26 cellular contexts compared by ENCODE assay signal in the genomic region with DNA sequence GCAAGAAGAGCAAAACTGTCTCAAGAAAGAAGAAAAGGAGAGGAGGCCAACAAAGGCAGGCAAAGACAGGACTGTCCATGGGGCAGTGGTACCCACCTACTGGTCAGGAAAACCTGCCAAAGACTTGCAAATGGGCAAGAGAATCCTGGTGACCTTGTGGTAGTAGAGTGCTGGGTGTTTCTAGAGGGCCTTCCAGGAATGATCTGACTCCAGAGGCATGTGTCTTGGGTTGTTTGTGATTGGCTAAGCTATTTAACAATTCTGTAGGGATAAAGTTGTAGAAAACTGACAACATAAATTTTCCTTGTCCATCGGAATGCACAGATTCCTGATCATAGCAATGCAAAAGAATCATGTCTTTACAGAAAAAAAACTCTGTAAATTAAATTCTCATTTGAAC.
"Had no signal": no experiment of that assay in that cellular context is flagged by ENCODE, and none has a peak within 500 bp of the region (broad histone marks: within the 10 kb centered on the region; RNA-seq: fewer than 3 reads in every experiment).

No MANE protein-coding gene starts in this region.

- H3K36me3 Mint-ChIP-seq: activated naive CD4-positive, alpha-beta T cell treated with anti-CD3 and anti-CD28 coated beads, Interleukin-2, amount 50 U/mL, for 24 hours; natural killer cell treated with Interleukin-12 subunit alpha and Interleukin-12 subunit beta and Interleukin-15 and Interleukin-18, amount 100 ng/mL, for 72 hours had no signal

- H3K27ac ChIP-seq: foreskin keratinocyte, heart left ventricle, right lobe of liver, tibial nerve had no signal

- DNase-seq: activated CD4-positive, alpha-beta T cell treated with anti-CD3 and anti-CD28 coated beads for 1 hour; activated CD4-positive, alpha-beta T cell treated with anti-CD3 and anti-CD28 coated beads, Interleukin-2, amount 10 ng/mL, durations not matched to agents 7 days and 5 days; activated CD8-positive, alpha-beta T cell treated with anti-CD3 and anti-CD28 coated beads for 36 hours; activated naive CD8-positive, alpha-beta T cell treated with anti-CD3 and anti-CD28 coated beads, Interleukin-2, amount 50 U/mL, for 24 hours; activated T-cell treated with anti-CD3 and anti-CD28 coated beads, Interleukin-2, amount 50 U/mL, for 4 hours; anterior cingulate cortex; endodermal cell; foreskin keratinocyte; heart left ventricle; hypothalamus; kidney glomerular epithelial cell; mucosa of descending colon; right lobe of liver; stimulated activated CD4-positive, alpha-beta T cell treated with anti-CD3 and anti-CD28 coated beads, Interleukin-2, amount 100 ng/mL, for 48 hours; stimulated activated naive CD4-positive, alpha-beta T cell treated with Interleukin-2 at 50 U/mL for 16 hours; T-helper 17 cell had no signal

- H3K27me3 ChIP-seq: foreskin keratinocyte, heart left ventricle, right lobe of liver, tibial nerve had no signal

- H3K4me1 ChIP-seq: right lobe of liver, tibial nerve had no signal

- FAIRE-seq: bronchial epithelial cell had no signal

- H3K27me3 Mint-ChIP-seq: dendritic cell treated with granulocyte-macrophage colony-stimulating factor and Interleukin-4, amounts not matched to agents 40 ng/mL and 50 ng/mL, for 4 days had no signal

- H3K36me3 ChIP-seq: heart left ventricle, right lobe of liver, tibial nerve had no signal

- H3K4me3 ChIP-seq: heart left ventricle, lung, mucosa of descending colon, right lobe of liver, tibial nerve had no signal

- H3K9me3 ChIP-seq: heart left ventricle, mucosa of descending colon, right lobe of liver, tibial nerve had no signal

- H3K9me3 Mint-ChIP-seq: activated CD4-positive, alpha-beta T cell treated with anti-CD3 and anti-CD28 coated beads, Interleukin-2, amount 10 ng/mL, durations not matched to agents 7 days and 5 days; activated CD8-positive, alpha-beta T cell treated with anti-CD3 and anti-CD28 coated beads for 36 hours; activated naive CD4-positive, alpha-beta T cell treated with anti-CD3 and anti-CD28 coated beads, Interleukin-2, amount 50 U/mL, for 24 hours; activated naive CD8-positive, alpha-beta T cell treated with anti-CD3 and anti-CD28 coated beads, Interleukin-2, amount 50 U/mL, for 24 hours; activated T-cell treated with anti-CD3 and anti-CD28 coated beads, Interleukin-2, amount 50 U/mL, for 4 hours; activated T-helper 2 cell treated with anti-CD3 and anti-CD28 coated beads, Interferon-gamma antibody, Interleukin-2, Interleukin-4, amounts not matched to agents 10 μg/mL and 5 μg/mL and 100 μg/mL, durations not matched to agents 14 hours and 24 hours and 36 hours; central memory CD8-positive, alpha-beta T cell; dendritic cell treated with granulocyte-macrophage colony-stimulating factor and Interleukin-4, amounts not matched to agents 40 ng/mL and 50 ng/mL, for 4 days; natural killer cell treated with Interleukin-12 subunit alpha and Interleukin-12 subunit beta and Interleukin-15 and Interleukin-18, amount 100 ng/mL, for 72 hours had no signal

- ATAC-seq: activated CD8-positive, alpha-beta T cell treated with anti-CD3 and anti-CD28 coated beads for 36 hours; activated naive CD8-positive, alpha-beta T cell treated with anti-CD3 and anti-CD28 coated beads, Interleukin-2, amount 50 U/mL, for 24 hours; activated T-cell treated with anti-CD3 and anti-CD28 coated beads, Interleukin-2, amount 50 U/mL, for 4 hours; esophagus mucosa; foreskin keratinocyte; heart left ventricle; left lobe of liver; mucosa of descending colon; natural killer cell treated with Interleukin-12 subunit alpha and Interleukin-12 subunit beta and Interleukin-15 and Interleukin-18, amount 100 ng/mL, for 72 hours; right lobe of liver; T-helper 17 cell had no signal

- H3K4me1 Mint-ChIP-seq: activated CD4-positive, alpha-beta T cell treated with anti-CD3 and anti-CD28 coated beads, Interleukin-2, amount 10 ng/mL, durations not matched to agents 7 days and 5 days; activated naive CD4-positive, alpha-beta T cell treated with anti-CD3 and anti-CD28 coated beads, Interleukin-2, amount 50 U/mL, for 24 hours; activated naive CD8-positive, alpha-beta T cell treated with anti-CD3 and anti-CD28 coated beads, Interleukin-2, amount 50 U/mL, for 24 hours; central memory CD8-positive, alpha-beta T cell; endodermal cell had no signal

- H3K27ac Mint-ChIP-seq: activated CD4-positive, alpha-beta T cell treated with anti-CD3 and anti-CD28 coated beads, Interleukin-2, amount 10 ng/mL, durations not matched to agents 7 days and 5 days; activated CD8-positive, alpha-beta T cell treated with anti-CD3 and anti-CD28 coated beads for 36 hours; activated naive CD4-positive, alpha-beta T cell treated with anti-CD3 and anti-CD28 coated beads, Interleukin-2, amount 50 U/mL, for 24 hours; activated naive CD8-positive, alpha-beta T cell treated with anti-CD3 and anti-CD28 coated beads, Interleukin-2, amount 50 U/mL, for 24 hours; activated T-helper 2 cell treated with anti-CD3 and anti-CD28 coated beads, Interferon-gamma antibody, Interleukin-2, Interleukin-4, amounts not matched to agents 10 μg/mL and 5 μg/mL and 100 μg/mL, durations not matched to agents 14 hours and 24 hours and 36 hours; dendritic cell treated with granulocyte-macrophage colony-stimulating factor and Interleukin-4, amounts not matched to agents 40 ng/mL and 50 ng/mL, for 4 days; endodermal cell; natural killer cell treated with Interleukin-12 subunit alpha and Interleukin-12 subunit beta and Interleukin-15 and Interleukin-18, amount 100 ng/mL, for 72 hours; T-helper 17 cell had no signal

- H3K4me3 Mint-ChIP-seq: activated CD4-positive, alpha-beta T cell treated with anti-CD3 and anti-CD28 coated beads, Interleukin-2, amount 10 ng/mL, durations not matched to agents 7 days and 5 days; activated CD8-positive, alpha-beta T cell treated with anti-CD3 and anti-CD28 coated beads for 36 hours; activated naive CD4-positive, alpha-beta T cell treated with anti-CD3 and anti-CD28 coated beads, Interleukin-2, amount 50 U/mL, for 24 hours; activated naive CD8-positive, alpha-beta T cell treated with anti-CD3 and anti-CD28 coated beads, Interleukin-2, amount 50 U/mL, for 24 hours; activated T-cell treated with anti-CD3 and anti-CD28 coated beads, Interleukin-2, amount 50 U/mL, for 4 hours; central memory CD8-positive, alpha-beta T cell; dendritic cell treated with granulocyte-macrophage colony-stimulating factor and Interleukin-4, amounts not matched to agents 40 ng/mL and 50 ng/mL, for 4 days; endodermal cell; natural killer cell treated with Interleukin-12 subunit alpha and Interleukin-12 subunit beta and Interleukin-15 and Interleukin-18, amount 100 ng/mL, for 72 hours; T-helper 17 cell had no signal
